Comparison of ENCODE assay signal across 27 cellular contexts in the genomic region with DNA sequence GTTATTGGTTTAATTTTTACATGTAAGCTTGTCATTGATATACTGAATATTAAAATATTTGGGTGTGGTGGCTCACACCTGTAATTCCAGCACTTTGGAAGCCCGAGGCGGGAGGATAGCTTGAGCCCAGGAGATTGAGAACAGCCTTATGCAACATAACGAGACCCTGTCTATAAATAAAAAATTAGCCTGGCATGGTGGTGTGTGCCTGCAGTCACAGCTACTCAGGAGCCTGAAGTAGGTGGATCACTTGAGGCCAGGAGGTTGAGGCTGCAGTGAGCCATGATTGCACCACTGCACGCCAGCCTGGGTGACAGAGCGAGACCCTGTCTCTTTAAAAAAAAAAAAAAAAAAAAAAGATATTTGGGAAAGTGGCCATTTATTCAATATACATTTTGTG.
"Had no signal": no experiment of that assay in that cellular context is flagged by ENCODE, and none has a peak within 500 bp of the region (broad histone marks: within the 10 kb centered on the region; RNA-seq: fewer than 3 reads in every experiment).

No MANE protein-coding gene starts in this region.

- H3K36me3 ChIP-seq: ascending aorta, breast epithelium, cardiac muscle cell, colonic mucosa, gastrocnemius medialis had no signal

- ATAC-seq: activated naive CD4-positive, alpha-beta T cell treated with anti-CD3 and anti-CD28 coated beads, Interleukin-2, amount 50 U/mL, for 72 hours; activated T-cell treated with anti-CD3 and anti-CD28 coated beads, Interleukin-2, amount 50 U/mL, for 72 hours; esophagus mucosa; WTC11 had no signal

- DNase-seq: activated CD4-positive, alpha-beta memory T cell treated with anti-CD3 and anti-CD28 coated beads, Interleukin-2, amount 10 ng/mL, durations not matched to agents 7 days and 5 days; activated CD4-positive, alpha-beta T cell treated with anti-CD3 and anti-CD28 coated beads for 1 hour; activated CD4-positive, alpha-beta T cell treated with anti-CD3 and anti-CD28 coated beads for 4 hours; activated CD4-positive, alpha-beta T cell treated with anti-CD3 and anti-CD28 coated beads, Interleukin-2, amount 10 ng/mL, durations not matched to agents 7 days and 5 days; activated CD4-positive, alpha-beta T cell treated with anti-CD3 and anti-CD28 coated beads, Interleukin-2, amount 50 U/mL, for 4 hours; activated CD8-positive, alpha-beta memory T cell treated with anti-CD3 and anti-CD28 coated beads, Interleukin-2, amount 50 U/mL, for 48 hours; activated gamma-delta T cell; activated naive CD4-positive, alpha-beta T cell; activated naive CD4-positive, alpha-beta T cell treated with anti-CD3 and anti-CD28 coated beads, Interleukin-2, amount 10 ng/mL, durations not matched to agents 7 days and 5 days; activated naive CD8-positive, alpha-beta T cell treated with anti-CD3 and anti-CD28 coated beads, Interleukin-2, amount 10 ng/mL, durations not matched to agents 7 days and 5 days; activated T-cell treated with anti-CD3 and anti-CD28 coated beads for 4 hours; activated T-cell treated with anti-CD3 and anti-CD28 coated beads, Interleukin-2, amount 50 U/mL, for 24 hours; activated T-cell treated with anti-CD3 and anti-CD28 coated beads, Interleukin-2, amount 50 U/mL, for 72 hours; central memory CD4-positive, alpha-beta T cell; cerebellar nuclear complex; colonic mucosa; effector CD8-positive, alpha-beta T cell; foreskin fibroblast; gastrocnemius medialis; glutamatergic neuron; T-helper 2 cell had no signal

- H3K9me3 ChIP-seq: ascending aorta, breast epithelium, colonic mucosa, gastrocnemius medialis had no signal

- H3K27ac ChIP-seq: ascending aorta, breast epithelium, cardiac muscle cell, colonic mucosa had no signal

- H3K27me3 ChIP-seq: ascending aorta, breast epithelium, cardiac muscle cell, colonic mucosa, gastrocnemius medialis had no signal

- H3K4me1 ChIP-seq: breast epithelium had no signal

- H3K4me3 ChIP-seq: ascending aorta, breast epithelium, cardiac muscle cell, colonic mucosa, gastrocnemius medialis had no signal
